Comparison of ENCODE assay signal across 13 cellular contexts in the genomic region with DNA sequence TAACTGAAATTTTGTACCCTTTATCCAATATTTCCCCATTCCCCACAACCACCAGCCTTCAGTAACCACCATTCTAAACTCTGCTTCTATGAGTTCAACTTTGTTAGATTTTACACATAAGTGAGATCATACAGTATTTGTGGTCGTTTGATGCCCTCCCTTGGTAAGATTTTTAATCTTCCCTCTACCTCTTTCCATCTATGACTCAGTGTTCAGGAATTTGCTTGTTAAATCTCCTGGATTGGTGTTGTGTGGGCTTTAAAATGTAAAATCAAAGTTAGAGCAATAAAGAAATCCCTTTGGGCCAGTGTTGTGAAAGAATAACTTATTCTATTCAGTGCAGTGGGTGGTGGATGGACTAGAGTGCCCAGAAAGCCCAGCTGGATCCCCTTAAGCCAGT. TPM values are rescaled to one million over a fixed set of nuclear protein-coding genes. Genes with fewer than 3 reads are reported as not detected.
A peak's percentile ranks its signal among the peaks of the same experiment; 100 is the strongest.
DNase-seq lines count a peak whose midpoint lies in the region; ATAC-seq, FAIRE-seq and TF ChIP-seq lines count a peak whose summit lies in the region.
"Had no signal": no experiment of that assay in that cellular context is flagged by ENCODE, and none has a peak within 500 bp of the region (broad histone marks: within the 10 kb centered on the region; RNA-seq: fewer than 3 reads in every experiment).

No MANE protein-coding gene starts in this region.

- 6 to 19% methylated on average over 1 of the region's 1 CpG for WGBS in pancreas, 2 donors

- TF ChIP-seq POLR2A in H54 (IDR thresholded peaks at IDR 0.05; ENCODE audit: low read depth, low read length) = no peak

- no peaks in the 10 kb centered on the region for H3K36me3 ChIP-seq in pancreas

- ATAC-seq in pancreas (peak in 3 of 4 donors; percentile 29 to 43 (median 41)), HG03196 (IDR thresholded peaks at IDR 0.05; ENCODE audit: unreplicated experiment) (no peak), GM21717 (IDR thresholded peaks at IDR 0.05; ENCODE audit: unreplicated experiment) (no peak)
- ATAC-seq: activated T-cell treated with anti-CD3 and anti-CD28 coated beads, Interleukin-2, amount 50 U/mL, for 72 hours; naive thymus-derived CD8-positive, alpha-beta T cell; stimulated activated naive B cell treated with anti-CD40 and anti-IgM and Interleukin-4, amounts not matched to agents 10 μg/mL and 1 μg/mL and 100 μg/mL, for 72 hours had no signal

- CTCF ChIA-PET in RWPE1 (lab: Yijun Ruan, JAX) = interaction anchor here (0.5 kb wide), 1 partner anchor 285 kb away, joined by 3 read pairs; no protein-coding TSS in a partner anchor

- no peak overlapping the region for H3K4me3 ChIP-seq in epithelial cell of esophagus (ENCODE audit: low read length)
- no peak overlapping the region for H3K4me3 ChIP-seq in pancreas

- H3K9me3 ChIP-seq in pancreas = no peaks in the 10 kb centered on the region

- intact Hi-C loops in pancreas (cut with DNase I) = no loop called here

- DNase-seq in H54 (ENCODE audit: insufficient read length, low spot score) = peak; percentile 19
- peak; percentile 53 for DNase-seq in RWPE1 (ENCODE audit: low spot score)
- DNase-seq in epithelial cell of esophagus (ENCODE audit: low read depth) = peak; percentile 58
- no peak for DNase-seq in pancreas
- no peak for DNase-seq in NCI-H128 (lab: John Stamatoyannopoulos, UW; ENCODE audit: unreplicated experiment)
- DNase-seq in ureter (ENCODE audit: low spot score) = no peak
- DNase-seq: activated T-cell treated with anti-CD3 and anti-CD28 coated beads, Interleukin-2, amount 50 U/mL, for 72 hours; DND-41; naive thymus-derived CD8-positive, alpha-beta T cell; NCI-H1048; stimulated activated naive B cell treated with anti-CD40 and anti-IgM and Interleukin-4, amounts not matched to agents 10 μg/mL and 1 μg/mL and 100 μg/mL, for 72 hours had no signal

- H3K27me3 ChIP-seq in pancreas = peaks cover 0 to 4% (median 0%) of the 10 kb centered on the region in 4 donors

- no peak overlapping the region for H3K27ac ChIP-seq in RWPE1
- no peak overlapping the region for H3K27ac ChIP-seq in pancreas

- no peaks in the 10 kb centered on the region for H3K4me1 ChIP-seq in pancreas

- FAIRE-seq in H54 (lab: Jason Lieb, UNC) (no peak), pancreas (lab: Jason Lieb, UNC) (peak; percentile 82)

- TF ChIP-seq CTCF in RWPE1 (conservative IDR thresholded peaks at IDR 0.05; ENCODE audit: low read depth) (no peak), epithelial cell of esophagus (IDR thresholded peaks at IDR 0.05; ENCODE audit: insufficient read depth, low read depth, low read length, missing control alignments) (no peak), pancreas (IDR thresholded peaks at IDR 0.05) (no peak)

- POLR2A ChIA-PET in RWPE1 (lab: Yijun Ruan, JAX; ENCODE audit: low non-redundant PET) = no interaction called here

RNA-seq across cellular contexts. Expression of gene SLC16A2, which starts 37.4 kb away (rescaled TPM):
- 1 to 10 TPM; 2.7 to 8.4 (median 3.8) TPM for total RNA-seq in pancreas
- 1 to 10 TPM; 2.2 to 4.3 TPM for polyA plus RNA-seq in pancreas
- total RNA-seq in ureter = 6.8 TPM

Comparison
In these comparisons a context has a peak if more than half of its experiments do, and no peak if none do; other contexts are left out.
1. DNase-seq: peak in H54 (single experiment), RWPE1 (single experiment) and epithelial cell of esophagus (single experiment); none in pancreas (0 of 6), NCI-H128 (single experiment) and ureter (single experiment).
2. ATAC-seq: peak in pancreas (3 of 4); none in HG03196 (single experiment) and GM21717 (single experiment).